Comparison of ENCODE assay signal across 31 cellular contexts in the genomic region with DNA sequence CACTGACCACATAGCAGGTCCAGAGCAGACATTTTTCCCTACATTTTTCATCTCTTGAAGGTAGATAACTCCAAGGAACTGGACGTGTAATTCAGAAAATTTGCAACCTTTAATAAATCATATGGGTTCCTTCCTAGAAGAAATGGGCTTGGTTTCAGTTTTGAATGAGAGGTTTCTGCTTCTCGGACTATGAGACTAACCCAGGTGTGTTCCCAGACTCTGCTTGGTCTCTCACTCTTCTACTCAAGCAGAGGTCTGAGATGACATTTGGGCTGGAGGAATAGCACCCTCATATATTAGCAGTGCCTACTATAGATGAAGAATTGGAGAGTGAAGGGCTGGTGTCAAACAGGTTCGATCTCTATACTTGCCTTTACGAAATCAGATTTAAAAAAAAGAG.
"Had no signal": no experiment of that assay in that cellular context is flagged by ENCODE, and none has a peak within 500 bp of the region (broad histone marks: within the 10 kb centered on the region; RNA-seq: fewer than 3 reads in every experiment).

No MANE protein-coding gene starts in this region.

- H3K27ac ChIP-seq: adrenal gland, ascending aorta, body of pancreas, brain microvascular endothelial cell, breast epithelium, cardiac muscle cell had no signal

- H3K4me3 ChIP-seq: adrenal gland, ascending aorta, body of pancreas, breast epithelium, cardiac muscle cell had no signal

- ATAC-seq: activated naive CD4-positive, alpha-beta T cell treated with anti-CD3 and anti-CD28 coated beads, Interleukin-2, amount 50 U/mL, for 72 hours; activated naive CD8-positive, alpha-beta T cell treated with anti-CD3 and anti-CD28 coated beads, Interleukin-2, amount 50 U/mL, for 24 hours; activated T-cell treated with anti-CD3 and anti-CD28 coated beads, Interleukin-2, amount 50 U/mL, for 4 hours; activated T-cell treated with anti-CD3 and anti-CD28 coated beads, Interleukin-2, amount 50 U/mL, for 72 hours; activated T-helper 17 cell treated with anti-CD3 and anti-CD28 coated beads, Interleukin-2, amount 50 U/mL, for 72 hours; body of pancreas had no signal

- H3K36me3 ChIP-seq: adrenal gland, ascending aorta, brain microvascular endothelial cell, breast epithelium, cardiac muscle cell had no signal

- H3K4me1 ChIP-seq: adrenal gland, ascending aorta, body of pancreas, breast epithelium had no signal

- H3K9me3 ChIP-seq: adrenal gland, ascending aorta, body of pancreas, breast epithelium had no signal

- H3K27me3 ChIP-seq: adrenal gland, ascending aorta, body of pancreas, brain microvascular endothelial cell, breast epithelium, cardiac muscle cell had no signal

- DNase-seq: activated effector memory CD4-positive, alpha-beta T cell treated with anti-CD3 and anti-CD28 coated beads, Interleukin-2, amount 50 U/mL, for 16 hours; activated effector memory CD4-positive, alpha-beta T cell treated with Interleukin-2 at 50 U/mL for 16 hours; activated gamma-delta T cell; activated gamma-delta T cell treated with Interleukin-2 at 50 U/mL for 16 hours; activated naive CD4-positive, alpha-beta T cell; activated naive CD4-positive, alpha-beta T cell treated with anti-CD3 and anti-CD28 coated beads for 36 hours; activated naive CD4-positive, alpha-beta T cell treated with anti-CD3 and anti-CD28 coated beads, Interleukin-2, amount 10 ng/mL, durations not matched to agents 7 days and 5 days; activated naive CD4-positive, alpha-beta T cell treated with anti-CD3 and anti-CD28 coated beads, Interleukin-2, amount 50 U/mL, for 16 hours; activated naive CD4-positive, alpha-beta T cell treated with Interleukin-2 at 50 U/mL for 16 hours; activated naive CD8-positive, alpha-beta T cell treated with anti-CD3 and anti-CD28 coated beads for 36 hours; activated naive CD8-positive, alpha-beta T cell treated with anti-CD3 and anti-CD28 coated beads, Interleukin-2, amount 10 ng/mL, durations not matched to agents 7 days and 5 days; activated naive CD8-positive, alpha-beta T cell treated with anti-CD3 and anti-CD28 coated beads, Interleukin-2, amount 50 U/mL, for 24 hours; activated T-cell treated with anti-CD3 and anti-CD28 coated beads, Interleukin-2, amount 50 U/mL, for 1 hour; activated T-cell treated with anti-CD3 and anti-CD28 coated beads, Interleukin-2, amount 50 U/mL, for 24 hours; activated T-cell treated with anti-CD3 and anti-CD28 coated beads, Interleukin-2, amount 50 U/mL, for 4 hours; activated T-cell treated with anti-CD3 and anti-CD28 coated beads, Interleukin-2, amount 50 U/mL, for 48 hours; activated T-cell treated with anti-CD3 and anti-CD28 coated beads, Interleukin-2, amount 50 U/mL, for 72 hours; adrenal gland; amniotic stem cell; amygdala; anterior cingulate cortex; aorta; body of pancreas; brain microvascular endothelial cell; central memory CD4-positive, alpha-beta T cell; cerebellar nuclear complex had no signal
